ENCODE assay signal across 2 cellular contexts in genomic region chr21:46036696-46037337, GRCh38.
TF ChIP-seq lines count a peak whose summit lies in the region.

No MANE protein-coding gene starts in this region.

TF ChIP-seq in liver, 16 proteins besides CTCF, POLR2A, EP300 and RAD21:
- TF ChIP-seq JUND (IDR thresholded peaks at IDR 0.05) (no peak), FOXA2 (IDR thresholded peaks at IDR 0.05) (no peak), MAX (IDR thresholded peaks at IDR 0.05) (no peak), EGR1 (IDR thresholded peaks at IDR 0.05; ENCODE audit: low read depth in 2 of 2) (no peak), SP1 (IDR thresholded peaks at IDR 0.05) (no peak), GABPA (IDR thresholded peaks at IDR 0.05 in 1 of 2, conservative IDR thresholded peaks at IDR 0.05 in 1 of 2) (no peak), NR2F2 (IDR thresholded peaks at IDR 0.05) (no peak), ATF3 (IDR thresholded peaks at IDR 0.05) (no peak), TAF1 (conservative IDR thresholded peaks at IDR 0.05) (no peak), YY1 (IDR thresholded peaks at IDR 0.05) (no peak), RXRA (IDR thresholded peaks at IDR 0.05) (no peak), HNF4G (IDR thresholded peaks at IDR 0.05) (no peak), HNF4A (conservative IDR thresholded peaks at IDR 0.05) (no peak), FOXA1 (IDR thresholded peaks at IDR 0.05) (no peak), ZBTB33 (IDR thresholded peaks at IDR 0.05) (no peak)
TF ChIP-seq in liver: peak in this region for 0.

TF ChIP-seq in HepG2, 621 proteins besides CTCF, POLR2A, EP300 and RAD21:
- TF ChIP-seq DNMT3B (CRISPR knock-in tag; conservative IDR thresholded peaks at IDR 0.05) (no peak), ZBTB25 (CRISPR knock-in tag; IDR thresholded peaks at IDR 0.05) (no peak), FOXP1 (IDR thresholded peaks at IDR 0.05) (no peak), FOXP1 (CRISPR knock-in tag; IDR thresholded peaks at IDR 0.05) (no peak), ATF7 (IDR thresholded peaks at IDR 0.05) (no peak), ATF7 (CRISPR knock-in tag; IDR thresholded peaks at IDR 0.05) (no peak), RFX1 (IDR thresholded peaks at IDR 0.05) (no peak), ZNF891 (CRISPR knock-in tag; IDR thresholded peaks at IDR 0.05) (no peak), THAP11 (CRISPR knock-in tag; IDR thresholded peaks at IDR 0.05) (no peak), PHB2 (IDR thresholded peaks at IDR 0.05; ENCODE audit: partially characterized antibody) (no peak), MYNN (CRISPR knock-in tag; IDR thresholded peaks at IDR 0.05; ENCODE audit: low read depth) (no peak), IKZF5 (CRISPR knock-in tag; IDR thresholded peaks at IDR 0.05) (no peak), NFE2L2 (IDR thresholded peaks at IDR 0.05; ENCODE audit: low read length) (no peak), GTF2F1 (IDR thresholded peaks at IDR 0.05; ENCODE audit: low read length) (no peak), IKZF4 (CRISPR knock-in tag; IDR thresholded peaks at IDR 0.05; ENCODE audit: borderline replicate concordance, low read depth, not compliant biosample characterization) (no peak), ATF1 (CRISPR knock-in tag; IDR thresholded peaks at IDR 0.05) (no peak), HNRNPH1 (optimal IDR thresholded peaks at IDR 0.05; ENCODE audit: low read depth, low read length) (no peak), MAFF (IDR thresholded peaks at IDR 0.05; ENCODE audit: low read depth, low read length) (no peak), ZNF772 (CRISPR knock-in tag; IDR thresholded peaks at IDR 0.05) (no peak), ESRRA (CRISPR knock-in tag; IDR thresholded peaks at IDR 0.05; ENCODE audit: low read depth) (no peak), KAT2B (IDR thresholded peaks at IDR 0.05; ENCODE audit: borderline replicate concordance, low read depth, low read length) (no peak), ZSCAN30 (CRISPR knock-in tag; IDR thresholded peaks at IDR 0.05) (no peak)
